7 cellular contexts compared by ENCODE assay signal in the genomic region with DNA sequence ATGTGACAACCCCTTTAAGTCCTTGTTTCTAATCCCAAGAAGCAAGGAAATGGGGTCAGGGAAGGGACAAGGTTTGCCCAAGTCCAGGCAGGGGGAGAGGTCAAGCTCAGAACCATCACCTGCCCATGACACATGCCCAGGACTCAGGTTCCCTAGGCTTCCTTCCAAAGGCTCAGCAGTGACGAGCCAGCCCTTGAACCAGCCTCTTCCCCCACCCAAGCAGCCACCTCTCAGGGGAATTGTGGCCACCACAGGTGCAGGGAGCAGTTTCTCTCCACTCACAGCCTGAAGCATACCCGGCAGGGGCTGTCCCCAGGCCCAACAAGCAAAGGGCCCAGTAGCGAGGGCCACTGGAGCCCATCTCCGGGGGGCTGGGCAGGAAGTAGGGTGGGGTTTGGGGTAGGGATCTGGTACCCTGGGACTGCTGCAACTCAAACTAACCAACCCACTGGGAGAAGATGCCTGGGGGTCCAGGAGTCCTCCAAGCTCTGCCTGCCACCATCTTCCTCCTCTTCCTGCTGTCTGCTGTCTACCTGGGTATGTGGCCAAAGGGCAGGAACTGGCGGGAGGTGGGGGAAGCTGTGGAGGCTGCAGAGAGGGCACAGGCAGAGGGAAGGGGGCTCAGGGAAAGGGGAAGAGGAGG. TPM values are rescaled to one million over a fixed set of nuclear protein-coding genes. Genes with fewer than 3 reads are reported as not detected.
DNase-seq lines count a peak whose midpoint lies in the region; ATAC-seq and TF ChIP-seq lines count a peak whose summit lies in the region.

Gene CD79A (plus strand): TSS at position 433 of the 643 bp plus-strand sequence. CDS start 26 bp downstream, at position 459.

- peaks cover 26% of the 10 kb centered on the region for H3K27me3 Mint-ChIP-seq in neural crest cell (ENCODE audit: low read depth)

- H3K4me3 Mint-ChIP-seq in neural crest cell, result peak within 1 kb of the TSS; percentile 44

- no peaks in the 10 kb centered on the region for H3K9me3 Mint-ChIP-seq in neural crest cell

- H4K20me1 ChIP-seq in Loucy (ENCODE audit: insufficient read depth, low read length, poor library complexity, severe bottlenecking), result no peaks in the 10 kb centered on the region

- no peak within 1 kb of the TSS for H3K27ac Mint-ChIP-seq in neural crest cell (ENCODE audit: unreplicated experiment)

- H3K9ac ChIP-seq in Loucy (ENCODE audit: low read depth, low read length, poor library complexity, severe bottlenecking), result peak within 1 kb of the TSS; percentile 81

- ATAC-seq in GM18861 (IDR thresholded peaks at IDR 0.05; ENCODE audit: unreplicated experiment) (peak; percentile 55), GM21619 (IDR thresholded peaks at IDR 0.05; ENCODE audit: unreplicated experiment) (peak; percentile 60), HG02623 (IDR thresholded peaks at IDR 0.05; ENCODE audit: unreplicated experiment) (no peak)

- H3K9me2 ChIP-seq in Loucy (replicated peaks; ENCODE audit: low read depth, low read length), result no peaks in the 10 kb centered on the region

- TF ChIP-seq CTCF in Loucy (conservative IDR thresholded peaks at IDR 0.05; ENCODE audit: low read length) (no peak), neural crest cell (conservative IDR thresholded peaks at IDR 0.05) (no peak)

- H3F3A ChIP-seq in Loucy (ENCODE audit: low read depth), result peaks cover 16% of the 10 kb centered on the region

- no peaks in the 10 kb centered on the region for H3K27me3 ChIP-seq in Loucy (ENCODE audit: insufficient read depth, low read length, poor library complexity, severe bottlenecking)

- peak within 1 kb of the TSS; percentile 23; the same call in 1 of the 2 replicates for H2AFZ ChIP-seq in Loucy (ENCODE audit: low read length)

- H3K4me1 ChIP-seq in Loucy (ENCODE audit: insufficient read depth, low read length, poor library complexity, severe bottlenecking), result peaks cover 33% of the 10 kb centered on the region

- H3K9me3 ChIP-seq in Loucy (ENCODE audit: insufficient read depth, low read depth, low read length), result no peaks in the 10 kb centered on the region

- H3K4me3 ChIP-seq in Loucy (ENCODE audit: low read length, poor library complexity, severe bottlenecking), result peak within 1 kb of the TSS; percentile 77

- peaks cover 27% of the 10 kb centered on the region for H3K79me2 ChIP-seq in Loucy (ENCODE audit: insufficient read depth, low read length)

- peaks cover 7% of the 10 kb centered on the region; the same call in 1 of the 2 replicates for H3K36me3 ChIP-seq in Loucy (ENCODE audit: insufficient read depth, low read length)

- DNase-seq in neural crest cell (ENCODE audit: low read depth, low spot score), result no peak
- DNase-seq in NCI-H1105 (lab: John Stamatoyannopoulos, UW), result no peak
- no peak for DNase-seq in NCI-H2227 treated with DMSO at 0.1 percent for 48 hours (lab: John Stamatoyannopoulos, UW)

- H3K4me2 ChIP-seq in Loucy (ENCODE audit: low read depth, low read length, poor library complexity, severe bottlenecking), result peak within 1 kb of the TSS; percentile 89

- H3K36me3 Mint-ChIP-seq in neural crest cell (ENCODE audit: low read depth), result no peaks in the 10 kb centered on the region

- H3K4me1 Mint-ChIP-seq in neural crest cell, result peaks cover 5% of the 10 kb centered on the region

RNA-seq across cellular contexts. Expression of gene CD79A, which starts in this region (rescaled TPM):
- 0.32 and 0.70 TPM in 2 replicates for total RNA-seq in neural crest cell
